7 cellular contexts compared by ENCODE assay signal in the genomic region with DNA sequence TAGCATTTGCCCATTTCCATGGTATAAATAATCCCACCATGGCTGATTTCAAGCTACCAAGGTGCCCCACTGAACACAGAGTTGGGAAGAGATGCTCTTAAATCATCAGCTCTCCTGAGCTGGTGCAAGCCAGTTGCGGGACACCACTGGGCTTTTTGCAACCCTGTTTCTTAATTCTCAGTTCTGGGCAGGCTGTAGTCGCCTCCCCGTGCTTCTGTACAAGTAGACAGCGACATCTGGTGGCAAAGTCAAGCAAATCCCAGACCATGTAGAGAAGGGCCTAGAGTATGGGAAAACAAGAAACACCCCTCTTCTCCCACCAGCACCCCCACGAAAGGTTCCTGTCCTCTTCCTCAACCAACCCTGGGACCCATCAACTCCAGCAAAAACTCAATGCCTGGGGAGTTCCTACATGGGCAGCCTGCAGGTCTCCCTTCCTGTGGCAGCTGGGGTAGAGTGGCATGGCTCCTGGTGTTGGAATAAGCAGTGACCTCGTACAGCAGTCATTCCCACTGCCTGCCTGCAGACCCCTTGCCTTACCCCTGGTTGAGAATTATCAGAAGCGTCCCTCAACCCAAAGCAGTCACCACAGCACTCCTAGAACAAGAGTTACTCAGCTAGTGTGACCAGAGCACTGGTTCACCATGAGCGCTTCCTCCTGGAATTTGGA.
DNase-seq lines count a peak whose midpoint lies in the region; ATAC-seq and TF ChIP-seq lines count a peak whose summit lies in the region.

No MANE protein-coding gene starts in this region.

- TF ChIP-seq CTCF in GM12873 (IDR thresholded peaks at IDR 0.05; ENCODE audit: insufficient read depth, low read depth, low read length, missing control alignments) (peak; percentile 92), WI38 (IDR thresholded peaks at IDR 0.05; ENCODE audit: low read depth, low read length) (peak; percentile 78), cardiac fibroblast (IDR thresholded peaks at IDR 0.05; ENCODE audit: low read depth, low read length) (peak; percentile 86), kidney epithelial cell (IDR thresholded peaks at IDR 0.05; ENCODE audit: insufficient read depth, low read length, poor library complexity, severe bottlenecking) (peak; percentile 76)

- H3K27me3 ChIP-seq in kidney epithelial cell (ENCODE audit: control insufficient read depth, insufficient read depth, low read length), result peaks cover 20% of the 10 kb centered on the region

- no peaks in the 10 kb centered on the region for H3K36me3 ChIP-seq in kidney epithelial cell (ENCODE audit: control insufficient read depth, insufficient read depth, low read length)

- H3K4me3 ChIP-seq in WI38 (ENCODE audit: low read depth, low read length) (no peak overlapping the region), cardiac fibroblast (replicated peaks in 1 of 2; ENCODE audit: low read depth in 2 of 2, low read length in 2 of 2) (no peak overlapping the region), kidney epithelial cell (ENCODE audit: low read depth, low read length) (no peak overlapping the region)

- DNase-seq in NCI-H187 treated with DMSO at 0.1 percent for 48 hours (lab: John Stamatoyannopoulos, UW) (peak; percentile 1), cardiac fibroblast (ENCODE audit: low read depth in 2 of 2) (peak; percentile 80 to 81), kidney epithelial cell (ENCODE audit: low read depth) (peak; percentile 2)
- DNase-seq in stimulated activated CD4-positive, alpha-beta T cell treated with anti-CD3 and anti-CD28 coated beads, Interleukin-2, amount 100 ng/mL, for 24 hours, result peak; percentile 62 to 64

- no peak for ATAC-seq in HG02623 (IDR thresholded peaks at IDR 0.05; ENCODE audit: unreplicated experiment)

Comparison
In these comparisons a context has a peak if more than half of its experiments do, and no peak if none do; other contexts are left out.
1. DNase-seq: peak in every context shown above with its lines; median percentile 80 in cardiac fibroblast; 63 in stimulated activated CD4-positive, alpha-beta T cell treated with anti-CD3 and anti-CD28 coated beads, Interleukin-2, amount 100 ng/mL, for 24 hours; 2 in kidney epithelial cell; 1 in NCI-H187 treated with DMSO at 0.1 percent for 48 hours.